10 cellular contexts compared by ENCODE assay signal in the genomic region with DNA sequence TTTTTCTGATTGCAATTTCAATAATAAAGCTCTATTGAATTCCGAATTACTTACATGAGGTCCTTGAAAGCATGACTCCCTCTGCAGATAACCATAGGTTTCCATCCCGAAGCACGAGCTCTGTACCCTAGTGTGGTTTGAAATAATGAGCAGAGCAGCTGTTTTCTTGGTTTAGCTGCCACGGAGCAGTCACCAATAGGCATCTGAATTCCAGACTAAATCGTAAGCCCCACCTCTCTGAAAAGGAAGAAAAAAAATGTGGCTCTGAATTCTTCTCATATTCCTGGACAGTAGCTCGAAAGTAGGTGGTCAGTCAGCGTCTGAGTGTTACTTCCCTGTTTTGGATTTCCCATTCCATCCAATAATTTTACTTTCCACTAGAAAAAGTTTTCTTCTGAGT. TPM values are rescaled to one million over a fixed set of nuclear protein-coding genes. Genes with fewer than 3 reads are reported as not detected.
DNase-seq lines count a peak whose midpoint lies in the region; ATAC-seq lines count a peak whose summit lies in the region.
"Had no signal": no experiment of that assay in that cellular context is flagged by ENCODE, and none has a peak within 500 bp of the region (broad histone marks: within the 10 kb centered on the region; RNA-seq: fewer than 3 reads in every experiment).

No MANE protein-coding gene starts in this region.

- CTCF ChIA-PET in T-cell (lab: Charles Lee), result interaction anchor here in 1 of 2 donors (0.6 kb wide), 1 partner anchor 98 kb away, joined by 3 read pairs; no protein-coding TSS in a partner anchor

- H3K4me3 ChIP-seq in subcutaneous abdominal adipose tissue (ENCODE audit: low read depth in 1 of 5, low read length in 5 of 5), result peak overlapping the region in 4 of 5 donors; percentile 6 to 40 (median 34)
- H3K4me3 ChIP-seq: lung had no signal

- H3K27ac Mint-ChIP-seq in T-cell, result no peak overlapping the region
- H3K27ac Mint-ChIP-seq: activated naive CD8-positive, alpha-beta T cell treated with anti-CD3 and anti-CD28 coated beads for 36 hours had no signal

- no peak overlapping the region for H3K27ac ChIP-seq in subcutaneous abdominal adipose tissue (ENCODE audit: low read depth, low read length)

- no peaks in the 10 kb centered on the region for H3K27me3 Mint-ChIP-seq in T-cell
- H3K27me3 Mint-ChIP-seq: activated naive CD8-positive, alpha-beta T cell treated with anti-CD3 and anti-CD28 coated beads for 36 hours had no signal

- H3K27me3 ChIP-seq in subcutaneous abdominal adipose tissue (ENCODE audit: control insufficient read depth in 5 of 5, insufficient read depth in 4 of 5, low read length in 5 of 5), result no peaks in the 10 kb centered on the region

- no peaks in the 10 kb centered on the region for H3K36me3 ChIP-seq in subcutaneous abdominal adipose tissue (ENCODE audit: control insufficient read depth in 5 of 5, insufficient read depth in 5 of 5, low read length in 5 of 5)

- H3K4me1 ChIP-seq in subcutaneous abdominal adipose tissue (ENCODE audit: control insufficient read depth in 5 of 5, insufficient read depth in 5 of 5, low read length in 5 of 5), result peaks cover 0 to 10% (median 7%) of the 10 kb centered on the region in 5 donors

- DNase-seq in NCI-H2107 treated with DMSO at 0.1 percent for 48 hours (lab: John Stamatoyannopoulos, UW; ENCODE audit: unreplicated experiment) (peak; percentile 41), NCI-H2107 (lab: John Stamatoyannopoulos, UW) (no peak), astrocyte of the hippocampus (ENCODE audit: low read depth, low spot score) (peak; percentile 89), iris pigment epithelial cell (ENCODE audit: low read depth) (peak; percentile 81), T-cell (no peak), C1 segment of cervical spinal cord (lab: John Stamatoyannopoulos, UW) (no peak)
- DNase-seq in activated CD8-positive, alpha-beta memory T cell treated with anti-CD3 and anti-CD28 coated beads for 24 hours, result no peak
- DNase-seq: activated naive CD8-positive, alpha-beta T cell treated with anti-CD3 and anti-CD28 coated beads for 36 hours had no signal

- H3K9me3 ChIP-seq in subcutaneous abdominal adipose tissue (ENCODE audit: control insufficient read depth in 5 of 5, low read length in 5 of 5), result no peaks in the 10 kb centered on the region

- H3K4me3 Mint-ChIP-seq in T-cell, result no peak overlapping the region
- H3K4me3 Mint-ChIP-seq: activated naive CD8-positive, alpha-beta T cell treated with anti-CD3 and anti-CD28 coated beads for 36 hours had no signal

- no peaks in the 10 kb centered on the region for H3K36me3 Mint-ChIP-seq in T-cell
- H3K36me3 Mint-ChIP-seq: activated naive CD8-positive, alpha-beta T cell treated with anti-CD3 and anti-CD28 coated beads for 36 hours had no signal

- ATAC-seq in T-cell (replicated peaks in 1 of 4), result no peak

- H3K9ac ChIP-seq in subcutaneous abdominal adipose tissue (ENCODE audit: low read length in 5 of 5), result peak overlapping the region in 3 of 5 donors; percentile 38 to 66 (median 45)

- POLR2A ChIA-PET in T-cell (lab: Charles Lee), result no interaction called here

- H3K9me3 Mint-ChIP-seq in T-cell, result no peaks in the 10 kb centered on the region
- H3K9me3 Mint-ChIP-seq: activated naive CD8-positive, alpha-beta T cell treated with anti-CD3 and anti-CD28 coated beads for 36 hours had no signal

- H3K4me1 Mint-ChIP-seq in T-cell, result no peaks in the 10 kb centered on the region
- H3K4me1 Mint-ChIP-seq: activated naive CD8-positive, alpha-beta T cell treated with anti-CD3 and anti-CD28 coated beads for 36 hours had no signal

RNA-seq across cellular contexts. Expression of a gene that starts 18.6 kb away (rescaled TPM):
- 10 to 100 TPM; 12.3 to 17.0 (median 14.9) TPM for total RNA-seq in T-cell

Comparison
In these comparisons a context has a peak if more than half of its experiments do, and no peak if none do; other contexts are left out.
1. DNase-seq: peak in NCI-H2107 treated with DMSO at 0.1 percent for 48 hours (single experiment), astrocyte of the hippocampus (single experiment) and iris pigment epithelial cell (single experiment); none in NCI-H2107 (single experiment), activated CD8-positive, alpha-beta memory T cell treated with anti-CD3 and anti-CD28 coated beads for 24 hours (single experiment), T-cell (0 of 34) and C1 segment of cervical spinal cord (0 of 14).